Comparison of ENCODE assay signal across 8 cellular contexts in genomic region chr6:1396952-1397868, GRCh38. TPM values are rescaled to one million over a fixed set of nuclear protein-coding genes. Genes with fewer than 3 reads are reported as not detected.
A peak's percentile ranks its signal among the peaks of the same experiment; 100 is the strongest.
DNase-seq lines count a peak whose midpoint lies in the region; ATAC-seq and TF ChIP-seq lines count a peak whose summit lies in the region.

No MANE protein-coding gene starts in this region.

- ATAC-seq in activated T-cell treated with anti-CD3 and anti-CD28 coated beads, Interleukin-2, amount 50 U/mL, for 72 hours (replicated peaks in 1 of 2), result peak; percentile 65 to 67

- no peak overlapping the region for H3K4me3 ChIP-seq in HL-60 (replicated peaks; ENCODE audit: insufficient read depth, low read length)

- TF ChIP-seq CTCF in HL-60 (IDR thresholded peaks at IDR 0.05; ENCODE audit: insufficient read depth, low read length), result peak; percentile 80

- no peak overlapping the region for H3K27ac ChIP-seq in HL-60 (replicated peaks)

- peaks cover 61% of the 10 kb centered on the region for H3K27me3 ChIP-seq in HL-60 (ENCODE audit: insufficient read depth, poor library complexity, severe bottlenecking)

- no peak overlapping the region for H3K27ac Mint-ChIP-seq in activated T-cell treated with anti-CD3 and anti-CD28 coated beads, Interleukin-2, amount 50 U/mL, for 72 hours

- no peaks in the 10 kb centered on the region for H3K9me3 Mint-ChIP-seq in activated T-cell treated with anti-CD3 and anti-CD28 coated beads, Interleukin-2, amount 50 U/mL, for 72 hours

- H3K4me3 Mint-ChIP-seq in activated T-cell treated with anti-CD3 and anti-CD28 coated beads, Interleukin-2, amount 50 U/mL, for 72 hours, result peak overlapping the region in 1 of 2 donors; percentile 45

- DNase-seq in DMS79 treated with DMSO at 0.1 percent for 48 hours (lab: John Stamatoyannopoulos, UW) (peak; percentile 3), DMS79 (lab: John Stamatoyannopoulos, UW) (no peak), HL-60 (ENCODE audit: low read depth in 1 of 2, low spot score in 1 of 2) (peak; percentile 31 to 39), fibroblast of peridontal ligament (ENCODE audit: extremely low read depth) (peak; percentile 99), non-pigmented ciliary epithelial cell (ENCODE audit: low read depth) (peak; percentile 47), superior temporal gyrus (ENCODE audit: extremely low spot score) (peak; percentile 74)
- peak; percentile 65 to 85 for DNase-seq in activated T-cell treated with anti-CD3 and anti-CD28 coated beads, Interleukin-2, amount 50 U/mL, for 72 hours

- peaks cover 20% of the 10 kb centered on the region for H3K4me1 Mint-ChIP-seq in activated T-cell treated with anti-CD3 and anti-CD28 coated beads, Interleukin-2, amount 50 U/mL, for 72 hours (ENCODE audit: low read depth)

- H3K36me3 Mint-ChIP-seq in activated T-cell treated with anti-CD3 and anti-CD28 coated beads, Interleukin-2, amount 50 U/mL, for 72 hours (ENCODE audit: insufficient read depth in 2 of 2), result no peaks in the 10 kb centered on the region

- peaks cover 61% of the 10 kb centered on the region for H3K27me3 Mint-ChIP-seq in activated T-cell treated with anti-CD3 and anti-CD28 coated beads, Interleukin-2, amount 50 U/mL, for 72 hours (ENCODE audit: low read depth)

TF ChIP-seq in PFSK-1, 5 proteins besides CTCF, POLR2A, EP300 and RAD21:
- 0 out of 2 replicates have a peak, but pooled peaks have one; percentile 58 for TF ChIP-seq SIN3A (IDR thresholded peaks at IDR 0.05; ENCODE audit: borderline replicate concordance, insufficient read depth, low read length)
- no peak for TF ChIP-seq REST (IDR thresholded peaks at IDR 0.05; ENCODE audit: insufficient read depth in 1 of 2, low read depth in 2 of 2, low read length in 2 of 2)
- TF ChIP-seq FOXP2 (optimal IDR thresholded peaks at IDR 0.05; ENCODE audit: borderline replicate concordance, extremely low read depth, extremely low read length, insufficient read depth), result peak; percentile 83
- TF ChIP-seq TAF1 (IDR thresholded peaks at IDR 0.05; ENCODE audit: borderline replicate concordance, insufficient read depth, low read length), result no peak
- no peak for TF ChIP-seq POLR2AphosphoS5 (IDR thresholded peaks at IDR 0.05; ENCODE audit: low read depth, low read length)

RNA-seq across cellular contexts. Expression of gene FOXF2, which starts 7.8 kb away (rescaled TPM):
- polyA plus RNA-seq in PFSK-1 (2012; ENCODE audit: insufficient read length, low read depth), result 16.4 TPM
- total RNA-seq in activated T-cell treated with anti-CD3 and anti-CD28 coated beads, Interleukin-2, amount 50 U/mL, for 72 hours, result not detected
